In the genomic region with DNA sequence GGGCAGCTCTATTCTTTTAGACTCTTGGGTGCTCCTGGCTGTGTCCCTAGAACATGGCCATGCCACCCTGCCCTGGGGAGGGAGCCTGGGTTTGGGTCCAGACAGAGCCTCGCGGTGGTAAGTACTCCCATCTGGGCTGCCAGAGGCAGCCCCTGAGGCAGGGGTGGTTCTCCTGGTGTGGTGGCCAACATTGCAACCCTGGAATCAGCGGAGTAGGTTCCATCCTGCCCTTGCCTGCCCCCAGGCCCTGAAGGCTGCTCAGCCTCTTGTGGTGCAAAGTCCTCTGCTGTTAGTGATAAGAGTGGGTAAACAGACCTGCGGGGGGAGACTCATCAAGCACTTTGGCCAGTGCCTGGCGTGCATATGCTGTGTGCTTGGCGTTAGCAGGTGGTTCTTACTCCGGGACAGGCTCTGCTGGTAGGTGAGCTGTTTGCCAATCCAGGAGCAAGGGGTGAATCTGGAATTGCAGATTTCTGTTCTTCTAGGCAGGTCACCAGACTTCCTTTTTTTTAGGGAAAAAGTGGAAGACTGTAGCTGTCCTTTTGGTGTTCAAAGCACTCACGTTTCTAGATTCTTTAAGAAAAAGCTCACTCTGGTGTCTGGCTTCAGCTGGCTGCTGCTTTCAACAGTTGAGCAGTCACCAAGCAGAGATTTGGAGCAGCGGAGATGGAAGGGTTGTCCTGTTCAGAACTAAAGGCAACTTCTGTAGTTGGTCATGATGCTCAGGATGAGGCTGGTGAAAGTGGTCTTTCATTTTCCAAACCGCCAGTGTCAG, we compare ENCODE assay signal across 9 cellular contexts. TPM values are rescaled to one million over a fixed set of nuclear protein-coding genes. Genes with fewer than 3 reads are reported as not detected.
DNase-seq lines count a peak whose midpoint lies in the region; ATAC-seq, FAIRE-seq and TF ChIP-seq lines count a peak whose summit lies in the region.
"Had no signal": no experiment of that assay in that cellular context is flagged by ENCODE, and none has a peak within 500 bp of the region (broad histone marks: within the 10 kb centered on the region; RNA-seq: fewer than 3 reads in every experiment).

No MANE protein-coding gene starts in this region.

- H3K4me3 ChIP-seq in kidney (ENCODE audit: low read length in 2 of 2): peak overlapping the region in 1 of 2 donors; percentile 3
- peak overlapping the region; percentile 16 for H3K4me3 ChIP-seq in upper lobe of right lung

- H3K36me3 ChIP-seq in kidney (ENCODE audit: control insufficient read depth in 1 of 2, insufficient read depth in 2 of 2, low read length in 2 of 2) (no peaks in the 10 kb centered on the region), upper lobe of right lung (no peaks in the 10 kb centered on the region)

- peak overlapping the region; percentile 91 for H3K27ac ChIP-seq in VCaP
- no peak overlapping the region for H3K27ac ChIP-seq in kidney (ENCODE audit: low read depth in 2 of 2, low read length in 2 of 2)
- no peak overlapping the region for H3K27ac ChIP-seq in upper lobe of right lung

- H3K9me3 ChIP-seq in kidney (ENCODE audit: control insufficient read depth in 1 of 2, low read length in 2 of 2): no peaks in the 10 kb centered on the region
- no peaks in the 10 kb centered on the region for H3K9me3 ChIP-seq in upper lobe of right lung

- TF ChIP-seq CTCF in VCaP (conservative IDR thresholded peaks at IDR 0.05) (no peak), kidney (IDR thresholded peaks at IDR 0.05; ENCODE audit: borderline replicate concordance, extremely low read depth, insufficient read depth) (no peak), upper lobe of right lung (IDR thresholded peaks at IDR 0.05) (no peak)

- intact Hi-C loops in Right ventricle myocardium superior (cut with DNase I) (no loop called here), left cardiac atrium (cut with DNase I) (loop anchor here in 1 of 2 donors (10.0 kb wide), 1 partner anchor 184 kb away; the partner anchor contains the start of gene KANSL3), kidney (cut with DNase I) (no loop called here), upper lobe of right lung (cut with DNase I) (no loop called here)

- FAIRE-seq in kidney (lab: Jason Lieb, UNC): no peak
- FAIRE-seq: endometrium had no signal

- H3K4me1 ChIP-seq in kidney (ENCODE audit: control insufficient read depth in 1 of 2, insufficient read depth in 1 of 2, low read depth in 1 of 2, low read length in 2 of 2): peaks cover 29 to 44% of the 10 kb centered on the region in 2 donors
- peaks cover 48% of the 10 kb centered on the region for H3K4me1 ChIP-seq in upper lobe of right lung

- DNase-seq in Right ventricle myocardium superior: peak; percentile 63
- DNase-seq in left cardiac atrium: no peak
- DNase-seq in kidney: peak; percentile 49
- peak; percentile 75 for DNase-seq in upper lobe of right lung
- no peak for DNase-seq in NCI-H1436 (lab: John Stamatoyannopoulos, UW)
- DNase-seq in RKO (ENCODE audit: low spot score): no peak

- H3K9ac ChIP-seq in kidney (ENCODE audit: low read length in 2 of 2): no peak overlapping the region

- ATAC-seq in Right ventricle myocardium superior (ENCODE audit: poor library complexity) (peak; percentile 49), left cardiac atrium (no peak), upper lobe of right lung (peak; percentile 44), GM18873 (IDR thresholded peaks at IDR 0.05; ENCODE audit: low FRiP score, unreplicated experiment) (no peak)

- no peaks in the 10 kb centered on the region for H3K27me3 ChIP-seq in upper lobe of right lung

RNA-seq across cellular contexts. Expression of gene CNNM3, which starts 3.2 kb away (rescaled TPM):
- total RNA-seq in Right ventricle myocardium superior: 13.5 TPM
- total RNA-seq in left cardiac atrium: 10 to 100 TPM in 1 of 2 donors, 1 to 10 TPM in 1; 9.6 to 10.3 TPM
- total RNA-seq in kidney: 26.1 TPM
- polyA plus RNA-seq in kidney (ENCODE audit: insufficient read depth, low read depth, low replicate concordance): 6.9 TPM
- 34.1 TPM for total RNA-seq in upper lobe of right lung

RNA-seq across cellular contexts. Expression of gene ANKRD23, which starts 24.5 kb away (rescaled TPM):
- 10.6 TPM for total RNA-seq in Right ventricle myocardium superior
- 10 to 100 TPM; 18.4 to 24.7 TPM for total RNA-seq in left cardiac atrium
- 4.0 TPM for total RNA-seq in kidney
- 1.6 TPM for polyA plus RNA-seq in kidney (ENCODE audit: insufficient read depth, low read depth, low replicate concordance)
- 1.7 TPM for total RNA-seq in upper lobe of right lung

RNA-seq across cellular contexts. Expression of gene ANKRD39, which starts 38.5 kb away (rescaled TPM):
- total RNA-seq in Right ventricle myocardium superior (14.6 TPM), left cardiac atrium (10 to 100 TPM; 11.9 to 12.4 TPM), kidney (10.8 TPM), upper lobe of right lung (8.6 TPM)
- 19.2 TPM for polyA plus RNA-seq in kidney (ENCODE audit: insufficient read depth, low read depth, low replicate concordance)

RNA-seq across cellular contexts. Expression of gene SEMA4C, which starts 50.6 kb away (rescaled TPM):
- total RNA-seq in Right ventricle myocardium superior (18.2 TPM), left cardiac atrium (10 to 100 TPM; 22.1 to 24.8 TPM), kidney (44.6 TPM), upper lobe of right lung (37.7 TPM)
- polyA plus RNA-seq in kidney (ENCODE audit: insufficient read depth, low read depth, low replicate concordance): 11.1 TPM

RNA-seq across cellular contexts. Expression of gene CNNM4, which starts 58.6 kb away (rescaled TPM):
- 31.4 TPM for total RNA-seq in Right ventricle myocardium superior
- total RNA-seq in left cardiac atrium: 10 to 100 TPM; 16.8 to 29.5 TPM
- total RNA-seq in kidney: 14.5 TPM
- 3.7 TPM for polyA plus RNA-seq in kidney (ENCODE audit: insufficient read depth, low read depth, low replicate concordance)
- 15.0 TPM for total RNA-seq in upper lobe of right lung

Comparison
In these comparisons a context has a peak if more than half of its experiments do, and no peak if none do; other contexts are left out.
1. ATAC-seq: peak in Right ventricle myocardium superior (single experiment) and upper lobe of right lung (single experiment); none in left cardiac atrium (0 of 2) and GM18873 (single experiment).
2. DNase-seq: peak in Right ventricle myocardium superior (single experiment), kidney (single experiment) and upper lobe of right lung (single experiment); none in left cardiac atrium (single experiment), NCI-H1436 (single experiment) and RKO (single experiment).